ENCODE assay signal across 10 cellular contexts in the genomic region with DNA sequence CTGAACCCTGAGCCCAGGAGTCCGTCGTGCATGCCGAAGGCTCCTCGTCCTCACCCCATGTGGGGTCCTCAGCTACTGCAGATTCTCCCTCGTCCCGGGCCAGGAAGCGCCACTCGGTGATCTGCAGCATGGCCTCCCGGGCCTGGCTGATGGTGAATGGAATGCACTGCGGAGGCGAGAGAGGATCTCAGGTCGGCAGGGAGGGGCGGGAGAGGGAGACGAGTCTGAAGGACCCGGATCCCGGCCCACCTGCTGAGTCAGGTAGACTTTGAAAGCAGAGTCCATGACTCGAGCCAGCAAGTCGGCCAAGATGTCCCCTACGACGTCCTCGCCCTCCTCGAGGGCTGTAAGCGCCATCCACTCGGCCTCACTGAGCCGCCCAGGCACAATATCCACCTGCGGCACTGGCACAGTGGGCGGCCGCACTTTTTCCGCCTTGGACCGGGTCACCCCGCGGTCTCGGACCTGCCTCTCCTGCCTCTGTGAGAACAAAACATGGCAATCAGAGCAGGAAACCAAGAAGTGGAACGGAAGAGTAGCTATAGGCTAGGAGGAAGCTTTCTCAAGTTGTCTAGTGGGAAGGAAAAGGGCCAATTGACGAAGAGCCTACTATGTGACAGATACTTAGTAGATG. TPM values are rescaled to one million over a fixed set of nuclear protein-coding genes. Genes with fewer than 3 reads are reported as not detected.
DNase-seq lines count a peak whose midpoint lies in the region; ATAC-seq, FAIRE-seq and TF ChIP-seq lines count a peak whose summit lies in the region.
"Had no signal": no experiment of that assay in that cellular context is flagged by ENCODE, and none has a peak within 500 bp of the region (broad histone marks: within the 10 kb centered on the region; RNA-seq: fewer than 3 reads in every experiment).

No MANE protein-coding gene starts in this region.

- intact Hi-C loops in K562 (cut with micrococcal nuclease), result loop anchor here (1.0 kb wide), 1 partner anchor 116 kb away; no protein-coding TSS in a partner anchor
- intact Hi-C loops in lower leg skin (cut with DNase I; ENCODE audit: low total_unique reads), result no loop called here

- H3K36me3 ChIP-seq in K562 (ENCODE audit: control insufficient read depth, insufficient read depth, low read length) (no peaks in the 10 kb centered on the region), tibial nerve (no peaks in the 10 kb centered on the region)

- no TSS peak for BruUV-seq in K562 (replicated peaks; lab: Mats Ljungman, UMichigan)

- TF ChIP-seq CTCF in K562 (IDR thresholded peaks at IDR 0.05 in 2 of 3, conservative IDR thresholded peaks at IDR 0.05 in 1 of 3; ENCODE audit: insufficient read depth in 2 of 3, low read depth in 1 of 3, low read length in 3 of 3) (no peak), lower leg skin (IDR thresholded peaks at IDR 0.05) (no peak), tibial nerve (IDR thresholded peaks at IDR 0.05) (no peak)

- ATAC-seq in K562, result no peak

- H3K27me3 ChIP-seq in K562 (ENCODE audit: control insufficient read depth in 2 of 2, insufficient read depth in 2 of 2, low read length in 2 of 2) (peaks cover 4 to 22% of the 10 kb centered on the region in 2 experiments; a peak in 4 of 5 replicates), tibial nerve (no peaks in the 10 kb centered on the region)

- H3K4me3 ChIP-seq in K562 (no peak overlapping the region), lower leg skin (ENCODE audit: low read depth, poor library complexity, severe bottlenecking) (peak overlapping the region; percentile 36), tibial nerve (peak overlapping the region; percentile 53 to 75 (median 58))

- TF ChIP-seq POLR2A in K562 (conservative IDR thresholded peaks at IDR 0.05), result no peak
- TF ChIP-seq POLR2A in lower leg skin (IDR thresholded peaks at IDR 0.05), result no peak
- TF ChIP-seq POLR2A in tibial nerve (IDR thresholded peaks at IDR 0.05), result no peak

- CTCF ChIA-PET in K562 (lab: Yijun Ruan, JAX; ENCODE audit: low intra/inter-chr PET ratio), result interaction anchor here (0.6 kb wide), 1 partner anchor 59 kb away, joined by 3 read pairs; no protein-coding TSS in a partner anchor

- TF ChIP-seq EP300 in K562 (IDR thresholded peaks at IDR 0.05; ENCODE audit: low read length) (no peak), tibial nerve (IDR thresholded peaks at IDR 0.05) (no peak)

- H3K9me3 ChIP-seq in K562 (replicated peaks; ENCODE audit: control insufficient read depth, insufficient read depth, low read depth, low read length) (no peaks in the 10 kb centered on the region), tibial nerve (no peaks in the 10 kb centered on the region)

- H4K20me1 ChIP-seq in K562 (replicated peaks; ENCODE audit: control insufficient read depth, insufficient read depth, low read length), result no peaks in the 10 kb centered on the region

- in situ Hi-C loops in K562 (cut with MboI), result no loop called here

- no peak for FAIRE-seq in K562 (lab: Jason Lieb, UNC)

- WGBS in K562 (ENCODE audit: insufficient coverage, low coverage, missing lambda C conversion rate), result 29% methylated on average over 29 of the region's 35 CpGs
- 68 to 72% methylated on average over 32 to 35 of the region's 35 CpGs for WGBS in lower leg skin, 2 donors
- WGBS in tibial nerve, 2 donors, result 56 to 63% methylated on average over 29 to 33 of the region's 35 CpGs

- no peak overlapping the region for H3K4me2 ChIP-seq in K562 (ENCODE audit: insufficient read depth, low read length)

- TF ChIP-seq RAD21 in K562 (CRISPR knock-in tag; conservative IDR thresholded peaks at IDR 0.05 in 1 of 2, IDR thresholded peaks at IDR 0.05 in 1 of 2), result no peak

- POLR2A ChIA-PET in K562 (lab: Yijun Ruan, JAX), result no interaction called here

- H3K9me1 ChIP-seq in K562 (ENCODE audit: control insufficient read depth, insufficient read depth, low read length), result no peaks in the 10 kb centered on the region

- no peak overlapping the region for H3K27ac ChIP-seq in K562 (ENCODE audit: extremely low read depth, low read depth, low read length)
- H3K27ac ChIP-seq in tibial nerve, result peak overlapping the region in 2 of 4 donors; percentile 73 to 82

- peak; percentile 35 for DNase-seq in activated T-cell treated with anti-CD3 and anti-CD28 coated beads, Interleukin-2, amount 50 U/mL, for 1 hour
- DNase-seq in activated T-cell treated with anti-CD3 and anti-CD28 coated beads for 4 hours, result no peak
- DNase-seq in K562 (ENCODE audit: extremely low read depth in 1 of 4, low spot score in 3 of 4), result no peak
- DNase-seq in lower leg skin (ENCODE audit: low spot score in 2 of 2), result peak in 1 of 2 donors; percentile 69
- DNase-seq in tibial nerve (ENCODE audit: low spot score in 2 of 2), result no peak
- DNase-seq in hepatic stellate cell (ENCODE audit: low spot score), result no peak
- DNase-seq in NCI-H526 (lab: John Stamatoyannopoulos, UW), result no peak
- no peak for DNase-seq in effector CD4-positive, alpha-beta T cell
- DNase-seq: activated CD4-positive, alpha-beta T cell treated with anti-CD3 and anti-CD28 coated beads for 4 hours; NCI-H446 treated with DMSO at 0.1 percent for 48 hours had no signal

- H3K4me1 ChIP-seq in K562 (replicated peaks in 1 of 2; ENCODE audit: control insufficient read depth in 2 of 2, insufficient read depth in 2 of 2, low read length in 2 of 2) (peaks cover 3 to 30% of the 10 kb centered on the region in 2 experiments; a peak in 3 of 5 replicates), tibial nerve (peaks cover 0 to 45% (median 13%) of the 10 kb centered on the region in 4 donors)

- no peaks in the 10 kb centered on the region for H3K79me2 ChIP-seq in K562 (ENCODE audit: control insufficient read depth, insufficient read depth, low read length)

- H2AFZ ChIP-seq in K562 (ENCODE audit: low read depth, low read length), result peak overlapping the region; percentile 28; the same call in 1 of the 2 replicates

- peak overlapping the region in 1 of 2 experiments; percentile 67; a peak in 1 of 4 replicates for H3K9ac ChIP-seq in K562 (ENCODE audit: insufficient read depth in 1 of 2, low read depth in 2 of 2, low read length in 2 of 2)

RNA-seq across cellular contexts. Expression of a gene that starts 5.5 kb away (rescaled TPM):
- total RNA-seq in K562 (2011; cell fraction: chromatin; rRNA removed; ENCODE audit: low replicate concordance), result 0.32 TPM in 1 of 2 replicates, not detected in the other
- total RNA-seq in K562 (2011; cell fraction: nucleolus; rRNA removed), result 0.33 TPM in 1 of 2 replicates, not detected in the other
- not detected in 2 replicates for total RNA-seq in K562 (2011; cell fraction: nucleoplasm; rRNA removed)
- total RNA-seq in K562 (2014; rRNA removed), result 0.04 TPM in 1 of 2 replicates, not detected in the other
- not detected in 2 replicates for total RNA-seq in K562 (2014; rRNA removed; fragmentation: Illumina TruSeq; extraction: Trizol)
- not detected in 2 replicates for total RNA-seq in K562 (2015; rRNA removed; fragmentation: Illumina TruSeq; extraction: Trizol)
- 0.22 TPM in 1 of 2 replicates, not detected in the other for total RNA-seq in K562 (2021)
- polyA plus RNA-seq in K562 (2011; rRNA removed), result 0.07 TPM in 1 of 2 replicates, not detected in the other
- polyA plus RNA-seq in K562 (2011; cell fraction: cytosol; rRNA removed), result 0.03 and 0.24 TPM in 2 replicates
- polyA plus RNA-seq in K562 (2011; cell fraction: nucleus; rRNA removed), result 0.15 and 0.26 TPM in 2 replicates
- 0.14 and 0.47 TPM in 2 replicates for polyA plus RNA-seq in K562 (2012)
- 0.06 TPM in 1 of 2 replicates, not detected in the other for polyA plus RNA-seq in K562 (2014; fragmentation: Illumina TruSeq; extraction: Trizol)
- not detected for polyA plus RNA-seq in K562 (2014; fragmentation: Nextera tagmentation; extraction: Ambion mirVana)
- not detected in 2 replicates for polyA plus RNA-seq in K562 (2014; rRNA removed)
- not detected in 2 replicates for polyA minus RNA-seq in K562 (2011; rRNA and poly(A)+ RNA removed)
- polyA minus RNA-seq in K562 (2011; cell fraction: cytosol; rRNA and poly(A)+ RNA removed), result not detected in 2 replicates
- polyA minus RNA-seq in K562 (2011; cell fraction: nucleus; rRNA and poly(A)+ RNA removed), result 0.27 TPM in 1 of 2 replicates, not detected in the other
- total RNA-seq in lower leg skin, result 1 to 10 TPM in 3 of 4 donors, under 1 TPM in 1; 0.34 to 2.4 (median 1.2) TPM
- 10 to 100 TPM in 1 of 4 donors, 1 to 10 TPM in 3; 4.5 to 14.4 (median 5.3) TPM for total RNA-seq in tibial nerve

RNA-seq across cellular contexts. Expression of a gene that starts 5.7 kb away (rescaled TPM):
- total RNA-seq in K562 (2011; cell fraction: chromatin; rRNA removed; ENCODE audit: low replicate concordance), result 7.3 and 16.7 TPM in 2 replicates
- 13.2 and 18.3 TPM in 2 replicates for total RNA-seq in K562 (2011; cell fraction: nucleolus; rRNA removed)
- total RNA-seq in K562 (2011; cell fraction: nucleoplasm; rRNA removed), result 12.5 and 14.7 TPM in 2 replicates
- total RNA-seq in K562 (2014; rRNA removed) (6.2 and 8.7 TPM in 2 replicates), K562 (2014; rRNA removed; fragmentation: Illumina TruSeq; extraction: Trizol) (4.1 and 5.4 TPM in 2 replicates), K562 (2015; rRNA removed; fragmentation: Illumina TruSeq; extraction: Trizol) (4.9 and 5.2 TPM in 2 replicates), K562 (2021) (8.3 and 9.4 TPM in 2 replicates), lower leg skin (10 to 100 TPM in 1 of 4 donors, 1 to 10 TPM in 3; 5.5 to 13.3 (median 8.0) TPM), tibial nerve (10 to 100 TPM in 3 of 4 donors, 1 to 10 TPM in 1; 9.6 to 25.2 (median 18.5) TPM)
- polyA plus RNA-seq in K562 (2011; rRNA removed) (15.2 and 16.6 TPM in 2 replicates), K562 (2014; fragmentation: Illumina TruSeq; extraction: Trizol) (6.3 and 6.4 TPM in 2 replicates), K562 (2014; fragmentation: Nextera tagmentation; extraction: Ambion mirVana) (1 to 10 TPM; 9.3 to 9.6 TPM), K562 (2014; rRNA removed) (7.4 and 11.0 TPM in 2 replicates)
- polyA plus RNA-seq in K562 (2011; cell fraction: cytosol; rRNA removed), result 25.8 and 38.2 TPM in 2 replicates
- 21.3 and 28.0 TPM in 2 replicates for polyA plus RNA-seq in K562 (2011; cell fraction: nucleus; rRNA removed)
- 19.0 and 19.9 TPM in 2 replicates for polyA plus RNA-seq in K562 (2012)
- 9.9 and 12.0 TPM in 2 replicates for polyA minus RNA-seq in K562 (2011; rRNA and poly(A)+ RNA removed)
- 10.9 and 13.3 TPM in 2 replicates for polyA minus RNA-seq in K562 (2011; cell fraction: cytosol; rRNA and poly(A)+ RNA removed)
- 6.1 and 8.8 TPM in 2 replicates for polyA minus RNA-seq in K562 (2011; cell fraction: nucleus; rRNA and poly(A)+ RNA removed)

RNA-seq across cellular contexts. Expression of a gene that starts 25.9 kb away (rescaled TPM):
- 18.5 and 26.2 TPM in 2 replicates for total RNA-seq in K562 (2011; cell fraction: chromatin; rRNA removed; ENCODE audit: low replicate concordance)
- 17.4 and 18.7 TPM in 2 replicates for total RNA-seq in K562 (2011; cell fraction: nucleolus; rRNA removed)
- 15.6 and 20.5 TPM in 2 replicates for total RNA-seq in K562 (2011; cell fraction: nucleoplasm; rRNA removed)
- total RNA-seq in K562 (2014; rRNA removed) (6.1 and 6.7 TPM in 2 replicates), K562 (2014; rRNA removed; fragmentation: Illumina TruSeq; extraction: Trizol) (1.9 and 2.6 TPM in 2 replicates), K562 (2015; rRNA removed; fragmentation: Illumina TruSeq; extraction: Trizol) (2.1 and 3.6 TPM in 2 replicates), K562 (2021) (6.8 and 6.9 TPM in 2 replicates), lower leg skin (10 to 100 TPM; 44.9 to 71.8 (median 48.3) TPM), tibial nerve (10 to 100 TPM; 83.4 to 93.1 (median 87.1) TPM)
- polyA plus RNA-seq in K562 (2011; rRNA removed) (2.7 and 3.6 TPM in 2 replicates), K562 (2014; fragmentation: Illumina TruSeq; extraction: Trizol) (3.7 and 5.0 TPM in 2 replicates), K562 (2014; fragmentation: Nextera tagmentation; extraction: Ambion mirVana) (under 1 TPM; 0.14 to 0.22 TPM), K562 (2014; rRNA removed) (3.7 and 4.9 TPM in 2 replicates)
- 2.7 and 4.9 TPM in 2 replicates for polyA plus RNA-seq in K562 (2011; cell fraction: cytosol; rRNA removed)
- polyA plus RNA-seq in K562 (2011; cell fraction: nucleus; rRNA removed), result 21.0 and 31.3 TPM in 2 replicates
- polyA plus RNA-seq in K562 (2012), result 4.8 and 6.7 TPM in 2 replicates
- polyA minus RNA-seq in K562 (2011; rRNA and poly(A)+ RNA removed), result 2.1 and 2.5 TPM in 2 replicates
- polyA minus RNA-seq in K562 (2011; cell fraction: cytosol; rRNA and poly(A)+ RNA removed), result 2.4 and 2.9 TPM in 2 replicates
- polyA minus RNA-seq in K562 (2011; cell fraction: nucleus; rRNA and poly(A)+ RNA removed), result 8.8 and 11.4 TPM in 2 replicates

RNA-seq across cellular contexts. Expression of a gene that starts 35.8 kb away (rescaled TPM):
- total RNA-seq in K562 (2011; cell fraction: chromatin; rRNA removed; ENCODE audit: low replicate concordance), result 88.3 and 100 TPM in 2 replicates
- total RNA-seq in K562 (2011; cell fraction: nucleolus; rRNA removed), result 42.1 and 52.2 TPM in 2 replicates
- 63.2 and 85.9 TPM in 2 replicates for total RNA-seq in K562 (2011; cell fraction: nucleoplasm; rRNA removed)
- total RNA-seq in K562 (2014; rRNA removed) (49.7 and 54.8 TPM in 2 replicates), K562 (2014; rRNA removed; fragmentation: Illumina TruSeq; extraction: Trizol) (23.4 and 27.5 TPM in 2 replicates), K562 (2015; rRNA removed; fragmentation: Illumina TruSeq; extraction: Trizol) (52.5 and 53.3 TPM in 2 replicates), K562 (2021) (61.0 and 71.7 TPM in 2 replicates), lower leg skin (100 to 1,000 TPM in 1 of 4 donors, 10 to 100 TPM in 3; 76.5 to 106 (median 95.8) TPM), tibial nerve (100 to 1,000 TPM; 122 to 157 (median 140) TPM)
- polyA plus RNA-seq in K562 (2011; rRNA removed) (30.0 and 39.8 TPM in 2 replicates), K562 (2014; fragmentation: Illumina TruSeq; extraction: Trizol) (51.8 and 58.0 TPM in 2 replicates), K562 (2014; fragmentation: Nextera tagmentation; extraction: Ambion mirVana) (10 to 100 TPM; 23.9 to 28.6 TPM), K562 (2014; rRNA removed) (37.2 and 45.0 TPM in 2 replicates)
- 33.7 and 78.9 TPM in 2 replicates for polyA plus RNA-seq in K562 (2011; cell fraction: cytosol; rRNA removed)
- polyA plus RNA-seq in K562 (2011; cell fraction: nucleus; rRNA removed), result 57.2 and 111 TPM in 2 replicates
- 62.1 and 62.5 TPM in 2 replicates for polyA plus RNA-seq in K562 (2012)
- 33.3 and 75.5 TPM in 2 replicates for polyA minus RNA-seq in K562 (2011; rRNA and poly(A)+ RNA removed)
- 41.6 and 65.3 TPM in 2 replicates for polyA minus RNA-seq in K562 (2011; cell fraction: cytosol; rRNA and poly(A)+ RNA removed)
- 26.1 and 26.7 TPM in 2 replicates for polyA minus RNA-seq in K562 (2011; cell fraction: nucleus; rRNA and poly(A)+ RNA removed)

RNA-seq across cellular contexts. Expression of a gene that starts 39.0 kb away (rescaled TPM):
- total RNA-seq in K562 (2011; cell fraction: chromatin; rRNA removed; ENCODE audit: low replicate concordance), result 23.9 and 33.5 TPM in 2 replicates
- total RNA-seq in K562 (2011; cell fraction: nucleolus; rRNA removed), result 19.1 and 19.8 TPM in 2 replicates
- total RNA-seq in K562 (2011; cell fraction: nucleoplasm; rRNA removed), result 14.8 and 21.1 TPM in 2 replicates
- total RNA-seq in K562 (2014; rRNA removed) (9.0 and 14.3 TPM in 2 replicates), K562 (2014; rRNA removed; fragmentation: Illumina TruSeq; extraction: Trizol) (17.1 and 17.9 TPM in 2 replicates), K562 (2015; rRNA removed; fragmentation: Illumina TruSeq; extraction: Trizol) (9.9 and 10.6 TPM in 2 replicates), K562 (2021) (18.4 and 22.6 TPM in 2 replicates), lower leg skin (10 to 100 TPM; 19.3 to 39.6 (median 31.8) TPM), tibial nerve (10 to 100 TPM; 15.1 to 40.6 (median 27.5) TPM)
- polyA plus RNA-seq in K562 (2011; rRNA removed) (5.9 and 8.9 TPM in 2 replicates), K562 (2014; fragmentation: Illumina TruSeq; extraction: Trizol) (8.5 and 10.0 TPM in 2 replicates), K562 (2014; fragmentation: Nextera tagmentation; extraction: Ambion mirVana) (under 1 TPM; 0.41 to 0.66 TPM), K562 (2014; rRNA removed) (11.0 and 11.5 TPM in 2 replicates)
- 1.9 and 5.8 TPM in 2 replicates for polyA plus RNA-seq in K562 (2011; cell fraction: cytosol; rRNA removed)
- 33.7 and 52.6 TPM in 2 replicates for polyA plus RNA-seq in K562 (2011; cell fraction: nucleus; rRNA removed)
- 11.7 and 21.7 TPM in 2 replicates for polyA plus RNA-seq in K562 (2012)
- polyA minus RNA-seq in K562 (2011; rRNA and poly(A)+ RNA removed), result 3.9 and 8.4 TPM in 2 replicates
- polyA minus RNA-seq in K562 (2011; cell fraction: cytosol; rRNA and poly(A)+ RNA removed), result 0.95 TPM in 1 of 2 replicates, not detected in the other
- 11.1 and 15.1 TPM in 2 replicates for polyA minus RNA-seq in K562 (2011; cell fraction: nucleus; rRNA and poly(A)+ RNA removed)
